Comparison of ENCODE assay signal across 8 cellular contexts in the genomic region with DNA sequence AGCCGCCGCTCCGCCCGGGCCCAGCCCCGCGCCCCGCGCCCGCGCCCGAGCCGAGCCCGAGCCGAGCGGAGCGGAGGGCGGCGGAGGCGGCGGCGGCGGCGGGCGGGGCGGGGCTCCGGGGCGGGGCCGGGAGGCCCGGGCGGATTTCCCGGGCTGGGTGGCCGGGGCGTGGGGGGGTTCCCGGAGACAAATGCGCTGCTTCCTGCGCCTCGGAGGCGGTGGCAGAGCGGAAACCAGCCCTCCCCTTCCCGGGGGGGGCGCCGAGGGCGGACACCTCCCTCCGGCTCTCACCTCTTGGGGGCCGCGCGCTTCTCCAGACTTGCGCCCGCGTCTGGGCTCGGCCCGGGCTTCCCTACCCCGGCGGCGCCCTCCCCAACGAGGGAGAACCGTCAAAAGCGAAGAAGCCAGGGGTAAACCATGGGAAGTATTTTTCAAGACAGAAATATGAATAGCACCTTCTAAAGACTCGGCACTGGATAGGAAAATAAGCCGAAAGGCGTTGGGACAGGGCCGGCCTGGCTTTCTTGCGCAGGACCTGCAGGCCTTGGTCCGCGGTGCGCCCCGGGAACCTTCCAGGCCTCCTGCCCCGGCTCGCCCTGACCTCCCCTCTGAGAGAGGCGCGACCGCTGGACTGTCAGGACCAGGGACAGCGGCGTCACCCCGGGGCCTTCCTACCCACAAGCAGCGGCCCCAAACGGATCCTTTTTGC. TPM values are rescaled to one million over a fixed set of nuclear protein-coding genes. Genes with fewer than 3 reads are reported as not detected.
DNase-seq lines count a peak whose midpoint lies in the region; ATAC-seq and TF ChIP-seq lines count a peak whose summit lies in the region.

A gene (minus strand): TSS at position 79 of the 709 bp plus-strand sequence. CDS start 88 bp downstream, outside the sequence.

- H3K27ac Mint-ChIP-seq in activated naive CD4-positive, alpha-beta T cell treated with anti-CD3 and anti-CD28 coated beads for 36 hours: no peak within 1 kb of the TSS
- H3K27ac Mint-ChIP-seq in osteocyte (ENCODE audit: unreplicated experiment): no peak within 1 kb of the TSS

- DNase-seq in HCEC 1CT (peak; percentile 59), RWPE2 (ENCODE audit: low spot score) (no peak), glomerular visceral epithelial cell (ENCODE audit: extremely low spot score) (peak; percentile 69), osteocyte (ENCODE audit: extremely low spot score, unreplicated experiment) (peak; percentile 90), tibial nerve (ENCODE audit: low spot score in 2 of 2) (peak; percentile 46 to 48), OCI-M2 (lab: John Stamatoyannopoulos, UW; ENCODE audit: unreplicated experiment) (no peak)
- peak; percentile 87 for DNase-seq in activated naive CD4-positive, alpha-beta T cell treated with anti-CD3 and anti-CD28 coated beads for 36 hours

- peaks cover 0 to 8% (median 0%) of the 10 kb centered on the region in 11 experiments; a peak in 3 of 22 replicates for H3K9me3 ChIP-seq in BLaER1 treated with 17β-estradiol and CSF1 and Interleukin-3, amounts not matched to agents 10 nM and 100 nM (replicated peaks in 1 of 11)
- H3K9me3 ChIP-seq in RWPE2 (ENCODE audit: severe bottlenecking): no peaks in the 10 kb centered on the region
- no peaks in the 10 kb centered on the region for H3K9me3 ChIP-seq in tibial nerve

- H3K4me3 Mint-ChIP-seq in activated naive CD4-positive, alpha-beta T cell treated with anti-CD3 and anti-CD28 coated beads for 36 hours: peak within 1 kb of the TSS; percentile 66
- peak within 1 kb of the TSS; percentile 61 for H3K4me3 Mint-ChIP-seq in osteocyte (ENCODE audit: unreplicated experiment)

- H4K20me1 ChIP-seq in BLaER1 treated with 17β-estradiol and CSF1 and Interleukin-3, amounts not matched to agents 10 nM and 100 nM: peaks cover 19 to 58% (median 36%) of the 10 kb centered on the region in 11 experiments

- ATAC-seq in RWPE2 (ENCODE audit: low read depth): peak; percentile 59

- intact Hi-C loops in activated naive CD4-positive, alpha-beta T cell treated with anti-CD3 and anti-CD28 coated beads for 36 hours (cut with micrococcal nuclease): loop anchor here (1.0 to 5.0 kb wide), 5 partner anchors 18 to 350 kb away; no protein-coding TSS in a partner anchor

- peak within 1 kb of the TSS; percentile 55 to 73 (median 64) for H3K4me3 ChIP-seq in BLaER1 treated with 17β-estradiol and CSF1 and Interleukin-3, amounts not matched to agents 10 nM and 100 nM
- peak within 1 kb of the TSS; percentile 33 for H3K4me3 ChIP-seq in RWPE2 (ENCODE audit: severe bottlenecking)
- H3K4me3 ChIP-seq in tibial nerve: peak within 1 kb of the TSS; percentile 41 to 66 (median 50)

- H3K27me3 Mint-ChIP-seq in activated naive CD4-positive, alpha-beta T cell treated with anti-CD3 and anti-CD28 coated beads for 36 hours (ENCODE audit: low read depth): no peaks in the 10 kb centered on the region
- H3K27me3 Mint-ChIP-seq in osteocyte (ENCODE audit: unreplicated experiment): no peaks in the 10 kb centered on the region

- CTCF ChIA-PET in activated naive CD4-positive, alpha-beta T cell treated with anti-CD3 and anti-CD28 coated beads for 36 hours (lab: Charles Lee): interaction anchor here (1.5 kb wide), 1 partner anchor 57 kb away, joined by 3 read pairs; no protein-coding TSS in a partner anchor

- TF ChIP-seq POLR2A in tibial nerve (IDR thresholded peaks at IDR 0.05): no peak

- H3K4me2 ChIP-seq in BLaER1 treated with 17β-estradiol and CSF1 and Interleukin-3, amounts not matched to agents 10 nM and 100 nM: peak within 1 kb of the TSS; percentile 91 to 100 (median 100)

- H3K9me3 Mint-ChIP-seq in activated naive CD4-positive, alpha-beta T cell treated with anti-CD3 and anti-CD28 coated beads for 36 hours: no peaks in the 10 kb centered on the region
- no peaks in the 10 kb centered on the region for H3K9me3 Mint-ChIP-seq in osteocyte (ENCODE audit: unreplicated experiment)

- H3K36me3 Mint-ChIP-seq in activated naive CD4-positive, alpha-beta T cell treated with anti-CD3 and anti-CD28 coated beads for 36 hours (ENCODE audit: low read depth): no peaks in the 10 kb centered on the region
- H3K36me3 Mint-ChIP-seq in osteocyte (ENCODE audit: unreplicated experiment): peaks cover 11% of the 10 kb centered on the region

- TF ChIP-seq CTCF in RWPE2 (IDR thresholded peaks at IDR 0.05; ENCODE audit: poor library complexity, severe bottlenecking): no peak
- TF ChIP-seq CTCF in osteocyte (IDR thresholded peaks at IDR 0.05): no peak
- TF ChIP-seq CTCF in tibial nerve (IDR thresholded peaks at IDR 0.05): no peak

- H3K27me3 ChIP-seq in BLaER1 treated with 17β-estradiol and CSF1 and Interleukin-3, amounts not matched to agents 10 nM and 100 nM: peaks cover 0 to 10% (median 6%) of the 10 kb centered on the region in 11 experiments; a peak in 7 of 22 replicates
- H3K27me3 ChIP-seq in RWPE2 (ENCODE audit: insufficient read depth, poor library complexity, severe bottlenecking) (no peaks in the 10 kb centered on the region), tibial nerve (peaks cover 0 to 21% of the 10 kb centered on the region in 2 donors)

- WGBS in tibial nerve, 2 donors: 0% methylated on average over 21 to 32 of the region's 77 CpGs

- peaks cover 39 to 65% (median 58%) of the 10 kb centered on the region in 10 experiments for H3K4me1 ChIP-seq in BLaER1 treated with 17β-estradiol and CSF1 and Interleukin-3, amounts not matched to agents 10 nM and 100 nM
- H3K4me1 ChIP-seq in RWPE2 (ENCODE audit: insufficient read depth, poor library complexity, severe bottlenecking) (peaks cover 14% of the 10 kb centered on the region), tibial nerve (peaks cover 0 to 70% (median 44%) of the 10 kb centered on the region in 4 donors)

- H3K4me1 Mint-ChIP-seq in activated naive CD4-positive, alpha-beta T cell treated with anti-CD3 and anti-CD28 coated beads for 36 hours (ENCODE audit: low read depth): peaks cover 13% of the 10 kb centered on the region
- H3K4me1 Mint-ChIP-seq in osteocyte (ENCODE audit: unreplicated experiment): peaks cover 23% of the 10 kb centered on the region

- peak within 1 kb of the TSS in 9 of 11 experiments; percentile 49 to 72 (median 61); a peak in 17 of 22 replicates for H3K27ac ChIP-seq in BLaER1 treated with 17β-estradiol and CSF1 and Interleukin-3, amounts not matched to agents 10 nM and 100 nM
- H3K27ac ChIP-seq in RWPE2 (ENCODE audit: poor library complexity, severe bottlenecking) (peak within 1 kb of the TSS; percentile 15), tibial nerve (peak within 1 kb of the TSS in 3 of 4 donors; percentile 44 to 85 (median 45))

- peaks cover 7 to 20% (median 12%) of the 10 kb centered on the region in 11 experiments for H3K36me3 ChIP-seq in BLaER1 treated with 17β-estradiol and CSF1 and Interleukin-3, amounts not matched to agents 10 nM and 100 nM
- H3K36me3 ChIP-seq in RWPE2 (ENCODE audit: low read depth) (peaks cover 12% of the 10 kb centered on the region), tibial nerve (peaks cover 0 to 6% (median 1%) of the 10 kb centered on the region in 3 donors)

- TF ChIP-seq EP300 in tibial nerve (IDR thresholded peaks at IDR 0.05): no peak

- H3K9ac ChIP-seq in BLaER1 treated with 17β-estradiol and CSF1 and Interleukin-3, amounts not matched to agents 10 nM and 100 nM: peak within 1 kb of the TSS; percentile 59 to 80 (median 75); a peak in 21 of 22 replicates

RNA-seq across cellular contexts. Expression of the gene that starts here (rescaled TPM):
- 10 to 100 TPM; 17.5 to 17.9 TPM for total RNA-seq in activated naive CD4-positive, alpha-beta T cell treated with anti-CD3 and anti-CD28 coated beads for 36 hours
- total RNA-seq in osteocyte: 6.4 and 6.9 TPM in 2 replicates
- 10 to 100 TPM in 3 of 4 donors, 1 to 10 TPM in 1; 8.7 to 33.3 (median 19.6) TPM for total RNA-seq in tibial nerve

Comparison
In these comparisons a context has a peak if more than half of its experiments do, and no peak if none do; other contexts are left out.
1. DNase-seq: peak in HCEC 1CT (single experiment), activated naive CD4-positive, alpha-beta T cell treated with anti-CD3 and anti-CD28 coated beads for 36 hours (single experiment), glomerular visceral epithelial cell (single experiment), osteocyte (single experiment) and tibial nerve (2 of 2); none in RWPE2 (single experiment) and OCI-M2 (single experiment).
2. Peak in every context shown above with its lines, with median percentiles within 50 percentile points of each other: H3K27ac ChIP-seq and H3K4me3 ChIP-seq.